Comparison of ENCODE assay signal across 9 cellular contexts in the genomic region with DNA sequence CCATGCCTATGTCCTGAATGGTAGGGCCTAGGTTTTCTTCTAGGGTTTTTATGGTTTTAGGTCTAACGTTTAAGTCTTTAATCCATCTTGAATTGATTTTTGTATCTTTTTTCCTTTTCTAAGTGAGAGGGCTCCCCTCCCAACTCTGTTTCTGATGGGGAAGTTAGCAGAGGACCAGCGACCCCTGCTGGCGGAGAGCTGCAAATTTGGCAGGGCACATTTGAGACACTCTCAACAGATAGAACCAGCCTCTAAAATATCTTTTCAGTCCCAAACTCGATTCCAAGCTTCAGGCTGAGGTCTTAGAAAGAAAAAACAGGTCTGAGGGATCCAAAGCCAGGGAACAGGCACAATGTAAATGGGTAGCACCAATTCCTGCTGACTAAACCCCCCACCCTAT. TPM values are rescaled to one million over a fixed set of nuclear protein-coding genes. Genes with fewer than 3 reads are reported as not detected.
DNase-seq lines count a peak whose midpoint lies in the region; ATAC-seq, FAIRE-seq and TF ChIP-seq lines count a peak whose summit lies in the region.
"Had no signal": no experiment of that assay in that cellular context is flagged by ENCODE, and none has a peak within 500 bp of the region (broad histone marks: within the 10 kb centered on the region; RNA-seq: fewer than 3 reads in every experiment).

No MANE protein-coding gene starts in this region.

- no peak overlapping the region for H3K4me3 ChIP-seq in small intestine (ENCODE audit: low read depth in 1 of 2, low read length in 2 of 2)
- H3K4me3 ChIP-seq: thoracic aorta had no signal

- DNase-seq in CMK (ENCODE audit: low read depth) (peak; percentile 29), Kasumi-1 (lab: John Stamatoyannopoulos, UW) (peak; percentile 1 to 35), mesothelial cell of epicardium (ENCODE audit: low spot score in 2 of 2, unreplicated experiment in 2 of 2) (no peak), amniotic stem cell (lab: John Stamatoyannopoulos, UW) (no peak), small intestine (no peak)
- peak; percentile 31 for DNase-seq in activated T-helper 2 cell treated with anti-CD3 and anti-CD28 coated beads, Interferon-gamma antibody, Interleukin-2, Interleukin-4, amounts not matched to agents 10 μg/mL and 5 μg/mL and 100 μg/mL, durations not matched to agents 14 hours and 24 hours and 36 hours (ENCODE audit: low spot score)

- no peaks in the 10 kb centered on the region for H3K36me3 Mint-ChIP-seq in activated T-helper 2 cell treated with anti-CD3 and anti-CD28 coated beads, Interferon-gamma antibody, Interleukin-2, Interleukin-4, amounts not matched to agents 10 μg/mL and 5 μg/mL and 100 μg/mL, durations not matched to agents 14 hours and 24 hours and 36 hours (ENCODE audit: low read depth)
- H3K36me3 Mint-ChIP-seq in mesothelial cell of epicardium = peaks cover 35% of the 10 kb centered on the region

- FAIRE-seq in small intestine (lab: Jason Lieb, UNC) = no peak

- H3K9me3 ChIP-seq in small intestine (ENCODE audit: control insufficient read depth, low read depth) = no peaks in the 10 kb centered on the region

- H3K27ac Mint-ChIP-seq in activated T-helper 2 cell treated with anti-CD3 and anti-CD28 coated beads, Interferon-gamma antibody, Interleukin-2, Interleukin-4, amounts not matched to agents 10 μg/mL and 5 μg/mL and 100 μg/mL, durations not matched to agents 14 hours and 24 hours and 36 hours = no peak overlapping the region
- H3K27ac Mint-ChIP-seq in mesothelial cell of epicardium = no peak overlapping the region

- H3K4me3 Mint-ChIP-seq in activated T-helper 2 cell treated with anti-CD3 and anti-CD28 coated beads, Interferon-gamma antibody, Interleukin-2, Interleukin-4, amounts not matched to agents 10 μg/mL and 5 μg/mL and 100 μg/mL, durations not matched to agents 14 hours and 24 hours and 36 hours (ENCODE audit: low read depth) = no peak overlapping the region
- H3K4me3 Mint-ChIP-seq in mesothelial cell of epicardium = peak overlapping the region; percentile 37

- H3K4me1 ChIP-seq in small intestine (ENCODE audit: control insufficient read depth in 2 of 2, insufficient read depth in 1 of 2, low read depth in 1 of 2, low read length in 1 of 2) = no peaks in the 10 kb centered on the region

- peaks cover 16% of the 10 kb centered on the region for H3K9me3 Mint-ChIP-seq in activated T-helper 2 cell treated with anti-CD3 and anti-CD28 coated beads, Interferon-gamma antibody, Interleukin-2, Interleukin-4, amounts not matched to agents 10 μg/mL and 5 μg/mL and 100 μg/mL, durations not matched to agents 14 hours and 24 hours and 36 hours
- peaks cover 31% of the 10 kb centered on the region for H3K9me3 Mint-ChIP-seq in mesothelial cell of epicardium

- WGBS in small intestine, 3 donors = 34 to 52% (median 52%) methylated on average over 4 of the region's 4 CpGs

- peaks cover 1% of the 10 kb centered on the region for H3K4me1 Mint-ChIP-seq in activated T-helper 2 cell treated with anti-CD3 and anti-CD28 coated beads, Interferon-gamma antibody, Interleukin-2, Interleukin-4, amounts not matched to agents 10 μg/mL and 5 μg/mL and 100 μg/mL, durations not matched to agents 14 hours and 24 hours and 36 hours (ENCODE audit: low read depth)
- H3K4me1 Mint-ChIP-seq in mesothelial cell of epicardium = peaks cover 4% of the 10 kb centered on the region

- H3K27ac ChIP-seq in small intestine (ENCODE audit: low read depth in 1 of 2, low read length in 1 of 2) = no peak overlapping the region
- H3K27ac ChIP-seq: thoracic aorta had no signal

- peaks cover 2% of the 10 kb centered on the region for H3K27me3 Mint-ChIP-seq in activated T-helper 2 cell treated with anti-CD3 and anti-CD28 coated beads, Interferon-gamma antibody, Interleukin-2, Interleukin-4, amounts not matched to agents 10 μg/mL and 5 μg/mL and 100 μg/mL, durations not matched to agents 14 hours and 24 hours and 36 hours (ENCODE audit: low read depth)
- H3K27me3 Mint-ChIP-seq in mesothelial cell of epicardium (ENCODE audit: low read depth) = no peaks in the 10 kb centered on the region

- no peaks in the 10 kb centered on the region for H3K36me3 ChIP-seq in small intestine (ENCODE audit: control insufficient read depth in 2 of 2, insufficient read depth in 2 of 2, low read length in 2 of 2)
- H3K36me3 ChIP-seq: thoracic aorta had no signal

- intact Hi-C loops in activated T-helper 2 cell treated with anti-CD3 and anti-CD28 coated beads, Interferon-gamma antibody, Interleukin-2, Interleukin-4, amounts not matched to agents 10 μg/mL and 5 μg/mL and 100 μg/mL, durations not matched to agents 14 hours and 24 hours and 36 hours (cut with micrococcal nuclease) = no loop called here

- ATAC-seq in HG02759 (IDR thresholded peaks at IDR 0.05; ENCODE audit: unreplicated experiment) (no peak), HG02852 (IDR thresholded peaks at IDR 0.05; ENCODE audit: unreplicated experiment) (no peak)

- peaks cover 0 to 2% of the 10 kb centered on the region in 2 donors for H3K27me3 ChIP-seq in small intestine (ENCODE audit: control insufficient read depth in 2 of 2, insufficient read depth in 2 of 2, low read length in 2 of 2)

- TF ChIP-seq CTCF in mesothelial cell of epicardium (IDR thresholded peaks at IDR 0.05; ENCODE audit: unreplicated experiment) = peak; percentile 64

RNA-seq across cellular contexts. Expression of a gene that starts 32.5 kb away (rescaled TPM):
- total RNA-seq in activated T-helper 2 cell treated with anti-CD3 and anti-CD28 coated beads, Interferon-gamma antibody, Interleukin-2, Interleukin-4, amounts not matched to agents 10 μg/mL and 5 μg/mL and 100 μg/mL, durations not matched to agents 14 hours and 24 hours and 36 hours = 2.2 and 2.3 TPM in 2 replicates
- total RNA-seq in mesothelial cell of epicardium = 10.9 to 11.9 TPM (median 11.8 TPM) in 3 replicates
- polyA plus RNA-seq in small intestine = 1 to 10 TPM in 1 of 3 donors, under 1 TPM in 2; 0.22 to 2.1 (median 0.54) TPM

RNA-seq across cellular contexts. Expression of a gene that starts 52.2 kb away (rescaled TPM):
- not detected in 2 replicates for total RNA-seq in activated T-helper 2 cell treated with anti-CD3 and anti-CD28 coated beads, Interferon-gamma antibody, Interleukin-2, Interleukin-4, amounts not matched to agents 10 μg/mL and 5 μg/mL and 100 μg/mL, durations not matched to agents 14 hours and 24 hours and 36 hours
- total RNA-seq in mesothelial cell of epicardium = not detected in 3 replicates
- not detected for polyA plus RNA-seq in small intestine
- total RNA-seq: thoracic aorta had no signal

Comparison
In these comparisons a context has a peak if more than half of its experiments do, and no peak if none do; other contexts are left out.
1. DNase-seq: peak in CMK (single experiment), Kasumi-1 (2 of 2) and activated T-helper 2 cell treated with anti-CD3 and anti-CD28 coated beads, Interferon-gamma antibody, Interleukin-2, Interleukin-4, amounts not matched to agents 10 μg/mL and 5 μg/mL and 100 μg/mL, durations not matched to agents 14 hours and 24 hours and 36 hours (single experiment); none in mesothelial cell of epicardium (0 of 2), amniotic stem cell (single experiment) and small intestine (single experiment).